24 cellular contexts compared by ENCODE assay signal in genomic region chr17:20264996-20265395, GRCh38.
DNase-seq lines count a peak whose midpoint lies in the region; ATAC-seq, FAIRE-seq and TF ChIP-seq lines count a peak whose summit lies in the region.
"Had no signal": no experiment of that assay in that cellular context is flagged by ENCODE, and none has a peak within 500 bp of the region (broad histone marks: within the 10 kb centered on the region; RNA-seq: fewer than 3 reads in every experiment).

No MANE protein-coding gene starts in this region.

- FAIRE-seq in astrocyte (lab: Jason Lieb, UNC), result no peak
- FAIRE-seq: GM12878, HTR-8/SVneo had no signal

- H3K36me3 Mint-ChIP-seq in astrocyte (ENCODE audit: low read depth, unreplicated experiment) (peaks cover 7% of the 10 kb centered on the region), mesothelial cell of epicardium (peaks cover 13% of the 10 kb centered on the region), osteocyte (ENCODE audit: unreplicated experiment) (no peaks in the 10 kb centered on the region)

- H3K4me1 ChIP-seq in astrocyte (ENCODE audit: insufficient read depth, low read length) (peaks cover 21% of the 10 kb centered on the region), psoas muscle (no peaks in the 10 kb centered on the region), aorta (ENCODE audit: control insufficient read depth in 1 of 2, insufficient read depth in 2 of 2, low read length in 2 of 2) (peaks cover 2 to 3% of the 10 kb centered on the region in 2 donors)
- H3K4me1 ChIP-seq: Caco-2, Peyer's patch had no signal

- H3K4me3 Mint-ChIP-seq in astrocyte (ENCODE audit: unreplicated experiment) (no peak overlapping the region), mesothelial cell of epicardium (no peak overlapping the region), osteocyte (ENCODE audit: unreplicated experiment) (no peak overlapping the region)

- H3K27me3 ChIP-seq in astrocyte (ENCODE audit: insufficient read depth, low read length), result no peaks in the 10 kb centered on the region
- H3K27me3 ChIP-seq in psoas muscle (ENCODE audit: insufficient read depth in 3 of 3, low read length in 2 of 3), result no peaks in the 10 kb centered on the region
- no peaks in the 10 kb centered on the region for H3K27me3 ChIP-seq in aorta (ENCODE audit: control insufficient read depth in 1 of 2, insufficient read depth in 2 of 2, low read length in 1 of 2)
- H3K27me3 ChIP-seq: BLaER1, Peyer's patch had no signal

- no peaks in the 10 kb centered on the region for H3K79me2 ChIP-seq in astrocyte (ENCODE audit: insufficient read depth, low read length)

- intact Hi-C loops in psoas muscle (cut with DNase I), result no loop called here
- intact Hi-C loops in aorta (cut with DNase I), result loop anchor here in 1 of 2 donors (5.0 kb wide), 1 partner anchor 38 kb away; no protein-coding TSS in a partner anchor

- H3K9ac ChIP-seq in astrocyte (ENCODE audit: low read length), result no peak overlapping the region
- H3K9ac ChIP-seq: BLaER1 had no signal

- no peaks in the 10 kb centered on the region for H3K9me3 ChIP-seq in astrocyte (ENCODE audit: insufficient read depth, low read depth, low read length)
- H3K9me3 ChIP-seq in psoas muscle, result no peaks in the 10 kb centered on the region
- H3K9me3 ChIP-seq in aorta (ENCODE audit: control insufficient read depth, low read length), result no peaks in the 10 kb centered on the region
- H3K9me3 ChIP-seq: BLaER1, Caco-2, Peyer's patch had no signal

- in situ Hi-C loops in GM13977 (cut with MboI; ENCODE audit: low pct_unique_long_range_greater_than_20kb, low sequenced_read_pairs, unreplicated experiment), result no loop called here

- 45 to 66% (median 62%) methylated on average over 6 of the region's 6 CpGs for WGBS in psoas muscle, 3 donors
- WGBS in aorta, 2 donors, result 5 to 10% methylated on average over 6 of the region's 6 CpGs

- no peaks in the 10 kb centered on the region for H4K20me1 ChIP-seq in astrocyte (ENCODE audit: insufficient read depth, low read length)
- H4K20me1 ChIP-seq: BLaER1 had no signal

- ATAC-seq in psoas muscle (no peak), aorta (ENCODE audit: low FRiP score) (peak; percentile 19)
- ATAC-seq: GM12878 had no signal

- TF ChIP-seq CTCF in astrocyte (IDR thresholded peaks at IDR 0.05; ENCODE audit: insufficient read depth, low read depth, low read length) (no peak), mesothelial cell of epicardium (IDR thresholded peaks at IDR 0.05; ENCODE audit: unreplicated experiment) (no peak), psoas muscle (IDR thresholded peaks at IDR 0.05) (no peak), GM13977 (IDR thresholded peaks at IDR 0.05; ENCODE audit: extremely low read depth, insufficient read depth, missing control alignments) (no peak), osteocyte (IDR thresholded peaks at IDR 0.05) (no peak)

- H3K27ac Mint-ChIP-seq in astrocyte (ENCODE audit: unreplicated experiment) (peak overlapping the region; percentile 3), mesothelial cell of epicardium (peak overlapping the region; percentile 72), osteocyte (ENCODE audit: unreplicated experiment) (no peak overlapping the region)
- H3K27ac Mint-ChIP-seq: CD4-positive, alpha-beta memory T cell had no signal

- H3K27ac ChIP-seq in astrocyte (ENCODE audit: low read depth, low read length), result no peak overlapping the region
- peak overlapping the region; percentile 46 for H3K27ac ChIP-seq in psoas muscle
- peak overlapping the region in 1 of 2 donors; percentile 89 for H3K27ac ChIP-seq in aorta (ENCODE audit: low read depth in 1 of 2, low read length in 2 of 2)
- H3K27ac ChIP-seq: BLaER1, Peyer's patch had no signal

- no peak overlapping the region for H2AFZ ChIP-seq in astrocyte (ENCODE audit: low read depth, low read length)

- H3K4me1 Mint-ChIP-seq in astrocyte (ENCODE audit: low read depth, unreplicated experiment) (peaks cover 39% of the 10 kb centered on the region), mesothelial cell of epicardium (peaks cover 49% of the 10 kb centered on the region), osteocyte (ENCODE audit: unreplicated experiment) (peaks cover 17% of the 10 kb centered on the region)

- H3K36me3 ChIP-seq in astrocyte (ENCODE audit: insufficient read depth, low read length) (peaks cover 9% of the 10 kb centered on the region), psoas muscle (ENCODE audit: insufficient read depth in 1 of 2, low read depth in 1 of 2) (peaks cover 0 to 4% of the 10 kb centered on the region in 2 donors), aorta (ENCODE audit: control insufficient read depth in 1 of 2, insufficient read depth in 2 of 2, low read length in 1 of 2) (peaks cover 0 to 1% of the 10 kb centered on the region in 2 donors)

- DNase-seq in astrocyte (ENCODE audit: low read depth) (no peak), mesothelial cell of epicardium (ENCODE audit: low spot score in 2 of 2, unreplicated experiment in 2 of 2) (no peak), psoas muscle (no peak), aorta (no peak), GM13977 (ENCODE audit: low spot score) (no peak), islet precursor cell (no peak), osteocyte (ENCODE audit: extremely low spot score, unreplicated experiment) (no peak)
- DNase-seq: Caco-2; CD4-positive, alpha-beta memory T cell; DMS 273 treated with DMSO at 0.1 percent for 48 hours; DMS79 treated with DMSO at 0.1 percent for 48 hours; GOT3; HCEC 1CT; KG1; NCI-H1105 treated with DMSO at 0.1 percent for 48 hours; NCI-H2171; NCI-H345; NCI-H524; NCI-H774; NK-92 treated with Interleukin-12 subunit alpha and Interleukin-12 subunit beta, amount 100 ng/mL, for 24 hours; Peyer's patch had no signal

- no peak overlapping the region for H3K4me3 ChIP-seq in astrocyte (ENCODE audit: insufficient read depth, low read depth, low read length)
- H3K4me3 ChIP-seq in psoas muscle, result no peak overlapping the region
- H3K4me3 ChIP-seq in aorta (ENCODE audit: low read length in 2 of 2), result no peak overlapping the region
- H3K4me3 ChIP-seq: BLaER1, GM12878, Peyer's patch had no signal

- no peak overlapping the region for H3K4me2 ChIP-seq in astrocyte (ENCODE audit: low read length)
- H3K4me2 ChIP-seq: BLaER1 had no signal

- H3K9me3 Mint-ChIP-seq in astrocyte (ENCODE audit: unreplicated experiment) (no peaks in the 10 kb centered on the region), mesothelial cell of epicardium (no peaks in the 10 kb centered on the region), osteocyte (ENCODE audit: unreplicated experiment) (no peaks in the 10 kb centered on the region)
- H3K9me3 Mint-ChIP-seq: CD4-positive, alpha-beta memory T cell had no signal

- H3K27me3 Mint-ChIP-seq in astrocyte (ENCODE audit: low read depth, unreplicated experiment), result no peaks in the 10 kb centered on the region
- H3K27me3 Mint-ChIP-seq in mesothelial cell of epicardium (ENCODE audit: low read depth), result no peaks in the 10 kb centered on the region
- H3K27me3 Mint-ChIP-seq in osteocyte (ENCODE audit: unreplicated experiment), result no peaks in the 10 kb centered on the region
- H3K27me3 Mint-ChIP-seq: CD4-positive, alpha-beta memory T cell had no signal
